ENCODE assay signal across 8 cellular contexts in genomic region chr5:128537306-128537998, GRCh38. TPM values are rescaled to one million over a fixed set of nuclear protein-coding genes. Genes with fewer than 3 reads are reported as not detected.
A peak's percentile ranks its signal among the peaks of the same experiment; 100 is the strongest.
DNase-seq lines count a peak whose midpoint lies in the region; ATAC-seq and TF ChIP-seq lines count a peak whose summit lies in the region.

No MANE protein-coding gene starts in this region.

- intact Hi-C loops in activated T-helper 1 cell treated with anti-CD3 and anti-CD28 coated beads, Interleukin-12 subunit alpha, Interleukin-12 subunit beta, Interleukin-2, Interleukin-4 antibody, amounts not matched to agents 30 ng/mL and 10 ng/mL and 1 ng/mL, durations not matched to agents 14 hours and 24 hours and 36 hours (cut with micrococcal nuclease) = no loop called here

- H3K4me3 ChIP-seq in RWPE2 (ENCODE audit: severe bottlenecking) (peak overlapping the region; percentile 83), fibroblast of the aortic adventitia (ENCODE audit: low read depth, low read length) (peak overlapping the region; percentile 68), neuronal stem cell (ENCODE audit: low read length in 2 of 2) (peak overlapping the region; percentile 83 to 99)

- peak overlapping the region; percentile 80 for H3K18ac ChIP-seq in neuronal stem cell (ENCODE audit: low read length)

- peak overlapping the region; percentile 79 for H2AK5ac ChIP-seq in neuronal stem cell (ENCODE audit: low read depth, low read length)

- H2AFZ ChIP-seq in neuronal stem cell (ENCODE audit: low read length) = peak overlapping the region; percentile 95

- H3K36me3 ChIP-seq in RWPE2 (ENCODE audit: low read depth) (peaks cover 42% of the 10 kb centered on the region), neuronal stem cell (replicated peaks in 1 of 2; ENCODE audit: control insufficient read depth in 2 of 2, insufficient read depth in 2 of 2, low read length in 2 of 2) (peaks cover 2 to 31% of the 10 kb centered on the region in 2 donors)

- H3K9me3 Mint-ChIP-seq in activated T-helper 1 cell treated with anti-CD3 and anti-CD28 coated beads, Interleukin-12 subunit alpha, Interleukin-12 subunit beta, Interleukin-2, Interleukin-4 antibody, amounts not matched to agents 30 ng/mL and 10 ng/mL and 1 ng/mL, durations not matched to agents 14 hours and 24 hours and 36 hours = no peaks in the 10 kb centered on the region

- H3K36me3 Mint-ChIP-seq in activated T-helper 1 cell treated with anti-CD3 and anti-CD28 coated beads, Interleukin-12 subunit alpha, Interleukin-12 subunit beta, Interleukin-2, Interleukin-4 antibody, amounts not matched to agents 30 ng/mL and 10 ng/mL and 1 ng/mL, durations not matched to agents 14 hours and 24 hours and 36 hours (ENCODE audit: low read depth) = no peaks in the 10 kb centered on the region

- peaks cover 7% of the 10 kb centered on the region for H3K79me1 ChIP-seq in neuronal stem cell (ENCODE audit: low read depth, low read length)

- H3K4ac ChIP-seq in neuronal stem cell (ENCODE audit: low read length) = peak overlapping the region; percentile 89

- H2BK5ac ChIP-seq in neuronal stem cell (ENCODE audit: low read length) = peak overlapping the region; percentile 91

- H3K27me3 Mint-ChIP-seq in activated T-helper 1 cell treated with anti-CD3 and anti-CD28 coated beads, Interleukin-12 subunit alpha, Interleukin-12 subunit beta, Interleukin-2, Interleukin-4 antibody, amounts not matched to agents 30 ng/mL and 10 ng/mL and 1 ng/mL, durations not matched to agents 14 hours and 24 hours and 36 hours (ENCODE audit: insufficient read depth) = peaks cover 33% of the 10 kb centered on the region

- H3K4me1 ChIP-seq in RWPE2 (ENCODE audit: insufficient read depth, poor library complexity, severe bottlenecking) (peaks cover 21% of the 10 kb centered on the region), neuronal stem cell (ENCODE audit: control insufficient read depth in 2 of 2, insufficient read depth in 1 of 2, low read depth in 1 of 2, low read length in 2 of 2) (peaks cover 7 to 8% of the 10 kb centered on the region in 2 donors)

- H3K4me1 Mint-ChIP-seq in activated T-helper 1 cell treated with anti-CD3 and anti-CD28 coated beads, Interleukin-12 subunit alpha, Interleukin-12 subunit beta, Interleukin-2, Interleukin-4 antibody, amounts not matched to agents 30 ng/mL and 10 ng/mL and 1 ng/mL, durations not matched to agents 14 hours and 24 hours and 36 hours (ENCODE audit: low read depth) = no peaks in the 10 kb centered on the region

- peak overlapping the region; percentile 77 for H3K14ac ChIP-seq in neuronal stem cell (ENCODE audit: low read length)

- H4K91ac ChIP-seq in neuronal stem cell (ENCODE audit: low read depth, low read length, poor library complexity) = no peak overlapping the region

- no peak overlapping the region for H2BK12ac ChIP-seq in neuronal stem cell (ENCODE audit: low read length)

- no peak overlapping the region for H2BK120ac ChIP-seq in neuronal stem cell (ENCODE audit: low read depth, low read length)

- ATAC-seq in RWPE2 (ENCODE audit: low read depth) = peak; percentile 43
- ATAC-seq in GM18517 (IDR thresholded peaks at IDR 0.05; ENCODE audit: unreplicated experiment) = no peak

- peak overlapping the region; percentile 97 for H3K9ac ChIP-seq in neuronal stem cell (ENCODE audit: low read depth, low read length, poor library complexity)

- H3K27me3 ChIP-seq in RWPE2 (ENCODE audit: insufficient read depth, poor library complexity, severe bottlenecking) (no peaks in the 10 kb centered on the region), neuronal stem cell (ENCODE audit: control insufficient read depth in 3 of 3, insufficient read depth in 3 of 3, low read depth in 1 of 3, low read length in 3 of 3) (no peaks in the 10 kb centered on the region)

- no CpG with 5 or more reads among the region's 73 CpGs for WGBS in neuronal stem cell (ENCODE audit: extremely low coverage in 2 of 2, insufficient read length in 2 of 2, insufficient replicate concordance in 1 of 2), 2 donors

- no peak overlapping the region for H4K8ac ChIP-seq in neuronal stem cell (ENCODE audit: low read depth, low read length)

- H2BK15ac ChIP-seq in neuronal stem cell (ENCODE audit: low read length) = peak overlapping the region; percentile 81

- TF ChIP-seq CTCF in RWPE2 (IDR thresholded peaks at IDR 0.05; ENCODE audit: poor library complexity, severe bottlenecking) = no peak
- TF ChIP-seq CTCF in fibroblast of the aortic adventitia (IDR thresholded peaks at IDR 0.05; ENCODE audit: insufficient read depth, low read length) = no peak

- no peak overlapping the region for H3K27ac Mint-ChIP-seq in activated T-helper 1 cell treated with anti-CD3 and anti-CD28 coated beads, Interleukin-12 subunit alpha, Interleukin-12 subunit beta, Interleukin-2, Interleukin-4 antibody, amounts not matched to agents 30 ng/mL and 10 ng/mL and 1 ng/mL, durations not matched to agents 14 hours and 24 hours and 36 hours

- H3K4me2 ChIP-seq in neuronal stem cell (ENCODE audit: insufficient read depth, low read length, poor library complexity, severe bottlenecking) = peak overlapping the region; percentile 79

- H3K23ac ChIP-seq in neuronal stem cell (ENCODE audit: low read depth, low read length, poor library complexity) = peak overlapping the region; percentile 37

- H3K4me3 Mint-ChIP-seq in activated T-helper 1 cell treated with anti-CD3 and anti-CD28 coated beads, Interleukin-12 subunit alpha, Interleukin-12 subunit beta, Interleukin-2, Interleukin-4 antibody, amounts not matched to agents 30 ng/mL and 10 ng/mL and 1 ng/mL, durations not matched to agents 14 hours and 24 hours and 36 hours = no peak overlapping the region

- H3K9me3 ChIP-seq in RWPE2 (ENCODE audit: severe bottlenecking) (no peaks in the 10 kb centered on the region), neuronal stem cell (replicated peaks in 1 of 2; ENCODE audit: control insufficient read depth in 2 of 2, insufficient read depth in 1 of 2, low read depth in 1 of 2, low read length in 2 of 2) (no peaks in the 10 kb centered on the region)

- H3K27ac ChIP-seq in RWPE2 (ENCODE audit: poor library complexity, severe bottlenecking) (peak overlapping the region; percentile 82), neuronal stem cell (replicated peaks; ENCODE audit: low read length) (peak overlapping the region; percentile 95)

- DNase-seq in HCEC 1CT (peak; percentile 77), RWPE2 (ENCODE audit: low spot score) (no peak), fibroblast of the aortic adventitia (ENCODE audit: low read depth) (peak; percentile 56), neuronal stem cell (ENCODE audit: low spot score) (peak; percentile 56), SIG-M5 treated with dmso at 0.1 percent for 504 hours (lab: John Stamatoyannopoulos, UW; ENCODE audit: unreplicated experiment) (no peak), cerebellum (ENCODE audit: low spot score) (no peak)
- DNase-seq in activated T-helper 1 cell treated with anti-CD3 and anti-CD28 coated beads, Interleukin-12 subunit alpha, Interleukin-12 subunit beta, Interleukin-2, Interleukin-4 antibody, amounts not matched to agents 30 ng/mL and 10 ng/mL and 1 ng/mL, durations not matched to agents 14 hours and 24 hours and 36 hours (ENCODE audit: low spot score) = no peak

RNA-seq across cellular contexts. Expression of gene FBN2, which starts 0.6 kb away (rescaled TPM):
- total RNA-seq in fibroblast of the aortic adventitia (ENCODE audit: low replicate concordance) (19.8 and 45.1 TPM in 2 replicates), cerebellum (20.1 TPM)
- polyA plus RNA-seq in neuronal stem cell (2013, experiment 1 of 2) = 27.4 TPM
- 27.0 TPM for polyA plus RNA-seq in neuronal stem cell (2013, experiment 2 of 2)
- total RNA-seq in activated T-helper 1 cell treated with anti-CD3 and anti-CD28 coated beads, Interleukin-12 subunit alpha, Interleukin-12 subunit beta, Interleukin-2, Interleukin-4 antibody, amounts not matched to agents 30 ng/mL and 10 ng/mL and 1 ng/mL, durations not matched to agents 14 hours and 24 hours and 36 hours = not detected in 2 replicates

Comparison
In these comparisons a context has a peak if more than half of its experiments do, and no peak if none do; other contexts are left out.
1. DNase-seq: peak in HCEC 1CT (single experiment), fibroblast of the aortic adventitia (single experiment) and neuronal stem cell (single experiment); none in RWPE2 (single experiment), activated T-helper 1 cell treated with anti-CD3 and anti-CD28 coated beads, Interleukin-12 subunit alpha, Interleukin-12 subunit beta, Interleukin-2, Interleukin-4 antibody, amounts not matched to agents 30 ng/mL and 10 ng/mL and 1 ng/mL, durations not matched to agents 14 hours and 24 hours and 36 hours (single experiment), SIG-M5 treated with dmso at 0.1 percent for 504 hours (single experiment) and cerebellum (single experiment).
2. RNA of gene FBN2, which starts 0.6 kb away (total RNA-seq): 20.1 TPM in cerebellum (single experiment) and 19.8 to 45.1 TPM in fibroblast of the aortic adventitia; not detected in activated T-helper 1 cell treated with anti-CD3 and anti-CD28 coated beads, Interleukin-12 subunit alpha, Interleukin-12 subunit beta, Interleukin-2, Interleukin-4 antibody, amounts not matched to agents 30 ng/mL and 10 ng/mL and 1 ng/mL, durations not matched to agents 14 hours and 24 hours and 36 hours; every median in the first group is over 10 times any median in the second.
3. Peak in every context shown above with its lines, with median percentiles within 50 percentile points of each other: H3K4me3 ChIP-seq.